In the genomic region with DNA sequence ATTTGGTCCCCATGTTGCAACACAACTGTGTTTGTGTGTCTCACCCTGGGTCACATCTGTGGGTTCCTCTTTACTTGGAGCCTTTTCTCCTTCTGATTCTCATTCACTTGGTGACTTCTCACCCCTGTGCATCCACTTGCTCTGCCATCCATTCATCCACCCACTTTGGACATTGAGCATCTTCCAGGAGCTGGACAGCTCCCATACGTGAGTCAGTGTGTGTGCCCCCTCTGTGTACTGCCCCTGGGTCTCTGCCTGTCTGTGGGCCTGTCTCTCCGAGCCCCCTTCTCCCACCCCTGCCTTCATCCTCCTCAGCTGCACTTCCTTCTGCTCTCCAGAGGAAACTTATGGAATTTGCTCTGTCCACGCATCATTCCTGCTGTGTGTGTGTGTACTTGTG, we compare ENCODE assay signal across 23 cellular contexts.
DNase-seq lines count a peak whose midpoint lies in the region; ATAC-seq, FAIRE-seq and TF ChIP-seq lines count a peak whose summit lies in the region.
"Had no signal": no experiment of that assay in that cellular context is flagged by ENCODE, and none has a peak within 500 bp of the region (broad histone marks: within the 10 kb centered on the region; RNA-seq: fewer than 3 reads in every experiment).

No MANE protein-coding gene starts in this region.

- H3K27ac ChIP-seq in SK-N-SH (ENCODE audit: low read depth in 2 of 2, low read length in 1 of 2) = no peak overlapping the region
- no peak overlapping the region for H3K27ac ChIP-seq in HEK293 (ENCODE audit: extremely low read depth, low read depth, low read length)
- no peak overlapping the region for H3K27ac ChIP-seq in K562 (ENCODE audit: extremely low read depth, low read depth, low read length)
- H3K27ac ChIP-seq: 22Rv1, GM23248, SJSA1 had no signal

- no peak for DNase-seq in SK-N-SH
- DNase-seq in K562 (ENCODE audit: extremely low read depth in 1 of 4, low spot score in 3 of 4) = no peak
- no peak for DNase-seq in NOMO-1 (lab: John Stamatoyannopoulos, UW; ENCODE audit: unreplicated experiment in 2 of 2)
- no peak for DNase-seq in NCI-H226
- no peak for DNase-seq in activated naive CD4-positive, alpha-beta T cell treated with Interleukin-2 at 50 U/mL for 16 hours
- DNase-seq: ACHN, BE2C, Calu3, DMS153, DND-41, GM23248, H9, IMR-90, NCI-H1048, NCI-H1417, NCI-H1694, NCI-H2029 treated with DMSO at 0.1 percent for 48 hours, NCI-H69 had no signal

- intact Hi-C loops in K562 (cut with micrococcal nuclease) = no loop called here

- TF ChIP-seq EP300 in SK-N-SH (IDR thresholded peaks at IDR 0.05; ENCODE audit: borderline replicate concordance in 1 of 2, low read depth in 1 of 2, low read length in 1 of 2) (no peak), K562 (IDR thresholded peaks at IDR 0.05; ENCODE audit: low read length) (no peak)

- no peaks in the 10 kb centered on the region for H3K9me1 ChIP-seq in K562 (ENCODE audit: control insufficient read depth, insufficient read depth, low read length)

- no peaks in the 10 kb centered on the region for H4K20me1 ChIP-seq in SK-N-SH (ENCODE audit: insufficient read depth)
- no peaks in the 10 kb centered on the region; the same call in 1 of the 2 replicates for H4K20me1 ChIP-seq in K562 (replicated peaks; ENCODE audit: control insufficient read depth, insufficient read depth, low read length)

- TF ChIP-seq RAD21 in SK-N-SH (IDR thresholded peaks at IDR 0.05; ENCODE audit: low read length) (no peak), K562 (CRISPR knock-in tag; conservative IDR thresholded peaks at IDR 0.05 in 1 of 2, IDR thresholded peaks at IDR 0.05 in 1 of 2) (no peak)

- POLR2A ChIA-PET in SK-N-SH (lab: Yijun Ruan, JAX) (no interaction called here), HEK293 (lab: Yijun Ruan, JAX) (no interaction called here), K562 (lab: Yijun Ruan, JAX) (no interaction called here)

- H3K4me1 ChIP-seq in SK-N-SH (ENCODE audit: control insufficient read depth in 1 of 2, insufficient read depth in 2 of 2, low read depth in 1 of 2, low read length in 1 of 2) = no peaks in the 10 kb centered on the region
- H3K4me1 ChIP-seq in HEK293 (ENCODE audit: control insufficient read depth, insufficient read depth, low read length) = no peaks in the 10 kb centered on the region
- H3K4me1 ChIP-seq in K562 (replicated peaks in 1 of 2; ENCODE audit: control insufficient read depth in 2 of 2, insufficient read depth in 2 of 2, low read length in 2 of 2) = no peaks in the 10 kb centered on the region
- H3K4me1 ChIP-seq: BE2C, SJSA1 had no signal

- in situ Hi-C loops in K562 (cut with MboI) = no loop called here

- H3K79me2 ChIP-seq in SK-N-SH (ENCODE audit: insufficient read depth) (no peaks in the 10 kb centered on the region), K562 (ENCODE audit: control insufficient read depth, insufficient read depth, low read length) (no peaks in the 10 kb centered on the region)

- WGBS in SK-N-SH (ENCODE audit: low lambda C conversion rate) = 51% methylated on average over 3 of the region's 3 CpGs
- 0% methylated on average over 3 of the region's 3 CpGs for WGBS in K562 (ENCODE audit: insufficient coverage, low coverage, missing lambda C conversion rate)

- no peak overlapping the region for H2AFZ ChIP-seq in SK-N-SH (ENCODE audit: low read depth)
- H2AFZ ChIP-seq in K562 (ENCODE audit: low read depth, low read length) = no peak overlapping the region
- H2AFZ ChIP-seq: GM23248 had no signal

- H3K9me3 ChIP-seq in SK-N-SH (no peaks in the 10 kb centered on the region), HEK293 (ENCODE audit: control insufficient read depth, insufficient read depth, low read depth, low read length) (no peaks in the 10 kb centered on the region), K562 (replicated peaks; ENCODE audit: control insufficient read depth, insufficient read depth, low read depth, low read length) (no peaks in the 10 kb centered on the region)
- H3K9me3 ChIP-seq: SJSA1 had no signal

- BruUV-seq in K562 (replicated peaks; lab: Mats Ljungman, UMichigan) = no TSS peak

- CTCF ChIA-PET in SK-N-SH (lab: Yijun Ruan, JAX) (no interaction called here), HEK293 (lab: Yijun Ruan, JAX) (no interaction called here), K562 (lab: Yijun Ruan, JAX; ENCODE audit: low intra/inter-chr PET ratio) (no interaction called here)

- no peaks in the 10 kb centered on the region for H3F3A ChIP-seq in SK-N-SH (replicated peaks; ENCODE audit: insufficient read depth)

- H3K4me2 ChIP-seq in SK-N-SH (no peak overlapping the region), K562 (ENCODE audit: insufficient read depth, low read length) (no peak overlapping the region)

- TF ChIP-seq CTCF in SK-N-SH (IDR thresholded peaks at IDR 0.05) (no peak), HEK293 (tag by site-specific recombination; IDR thresholded peaks at IDR 0.05) (no peak), K562 (IDR thresholded peaks at IDR 0.05 in 2 of 3, conservative IDR thresholded peaks at IDR 0.05 in 1 of 3; ENCODE audit: insufficient read depth in 2 of 3, low read depth in 1 of 3, low read length in 3 of 3) (no peak)

- H3K36me3 ChIP-seq in SK-N-SH (replicated peaks in 1 of 2; ENCODE audit: control insufficient read depth in 1 of 2, insufficient read depth in 2 of 2, low read length in 1 of 2) (no peaks in the 10 kb centered on the region), HEK293 (ENCODE audit: control insufficient read depth in 2 of 2, insufficient read depth in 1 of 2, low read length in 2 of 2) (no peaks in the 10 kb centered on the region), K562 (ENCODE audit: control insufficient read depth, insufficient read depth, low read length) (no peaks in the 10 kb centered on the region)
- H3K36me3 ChIP-seq: BE2C, SJSA1 had no signal

- H3K4me3 ChIP-seq in SK-N-SH (ENCODE audit: low read depth in 2 of 2, low read length in 1 of 2) = no peak overlapping the region
- no peak overlapping the region for H3K4me3 ChIP-seq in HEK293 (ENCODE audit: low read depth, low read length)
- H3K4me3 ChIP-seq in K562 = no peak overlapping the region
- H3K4me3 ChIP-seq: GM23248, SJSA1 had no signal

- no peak for FAIRE-seq in K562 (lab: Jason Lieb, UNC)
- FAIRE-seq: RCC 7860 had no signal

- H3K27me3 ChIP-seq in SK-N-SH (ENCODE audit: insufficient read depth) (no peaks in the 10 kb centered on the region), K562 (ENCODE audit: control insufficient read depth in 2 of 2, insufficient read depth in 2 of 2, low read length in 2 of 2) (peaks cover 0 to 22% of the 10 kb centered on the region in 2 experiments; a peak in 4 of 5 replicates)
- H3K27me3 ChIP-seq: BE2C had no signal

- no peaks in the 10 kb centered on the region for H3K9me2 ChIP-seq in SK-N-SH

- no peak overlapping the region for H3K9ac ChIP-seq in SK-N-SH
- no peak overlapping the region for H3K9ac ChIP-seq in K562 (ENCODE audit: insufficient read depth in 1 of 2, low read depth in 2 of 2, low read length in 2 of 2)
- H3K9ac ChIP-seq: GM23248 had no signal

- no peak for TF ChIP-seq POLR2A in K562 (conservative IDR thresholded peaks at IDR 0.05)

- no peak for ATAC-seq in SK-N-SH treated with all-trans-retinoic acid at 6 μM for 48 hours
- ATAC-seq in K562 = no peak

TF ChIP-seq in SK-N-SH, 30 proteins besides CTCF, POLR2A, EP300 and RAD21 (continues in another document):
- TF ChIP-seq SIN3A (IDR thresholded peaks at IDR 0.05; ENCODE audit: borderline replicate concordance, low read depth, low read length) (no peak), FOSL2 (IDR thresholded peaks at IDR 0.05; ENCODE audit: borderline replicate concordance, low read depth) (no peak)

TF ChIP-seq in SK-N-SH treated with all-trans-retinoic acid at 6 μM for 48 hours, 23 proteins besides CTCF, POLR2A, EP300 and RAD21 (continues in another document):
- no peak for TF ChIP-seq TOX (CRISPR knock-in tag; IDR thresholded peaks at IDR 0.05; ENCODE audit: borderline replicate concordance)
- TF ChIP-seq, protein P1, sequence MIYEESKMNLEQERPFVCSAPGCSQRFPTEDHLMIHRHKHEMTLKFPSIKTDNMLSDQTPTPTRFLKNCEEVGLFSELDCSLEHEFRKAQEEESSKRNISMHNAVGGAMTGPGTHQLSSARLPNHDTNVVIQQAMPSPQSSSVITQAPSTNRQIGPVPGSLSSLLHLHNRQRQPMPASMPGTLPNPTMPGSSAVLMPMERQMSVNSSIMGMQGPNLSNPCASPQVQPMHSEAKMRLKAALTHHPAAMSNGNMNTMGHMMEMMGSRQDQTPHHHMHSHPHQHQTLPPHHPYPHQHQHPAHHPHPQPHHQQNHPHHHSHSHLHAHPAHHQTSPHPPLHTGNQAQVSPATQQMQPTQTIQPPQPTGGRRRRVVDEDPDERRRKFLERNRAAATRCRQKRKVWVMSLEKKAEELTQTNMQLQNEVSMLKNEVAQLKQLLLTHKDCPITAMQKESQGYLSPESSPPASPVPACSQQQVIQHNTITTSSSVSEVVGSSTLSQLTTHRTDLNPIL (CRISPR knock-in tag; IDR thresholded peaks at IDR 0.05; ENCODE audit: low read depth) = no peak
- no peak for TF ChIP-seq RARB (CRISPR knock-in tag; IDR thresholded peaks at IDR 0.05)

TF ChIP-seq in HEK293, 187 proteins besides CTCF, POLR2A, EP300 and RAD21 (continues in another document):
- no peak for TF ChIP-seq ZNF768 (tag by site-specific recombination; IDR thresholded peaks at IDR 0.05)

TF ChIP-seq in K562, 482 proteins besides CTCF, POLR2A, EP300 and RAD21:
- TF ChIP-seq CHD1 (IDR thresholded peaks at IDR 0.05; ENCODE audit: low read length) (no peak), EHMT2 (IDR thresholded peaks at IDR 0.05) (peak; percentile 56; the same call in 1 of the 2 replicates), CEBPG (CRISPR knock-in tag; IDR thresholded peaks at IDR 0.05) (no peak), CEBPG (tag; conservative IDR thresholded peaks at IDR 0.05 in 1 of 2, IDR thresholded peaks at IDR 0.05 in 1 of 2) (0 out of 4 replicates have a peak, but pooled peaks of 1 of the 2 experiments have one; percentile 0), CCAR2 (IDR thresholded peaks at IDR 0.05; ENCODE audit: low read depth, low read length) (no peak)
